ENCODE assay signal across 23 cellular contexts in genomic region chr2:10779776-10780490, GRCh38. TPM values are rescaled to one million over a fixed set of nuclear protein-coding genes. Genes with fewer than 3 reads are reported as not detected.
DNase-seq lines count a peak whose midpoint lies in the region; ATAC-seq, FAIRE-seq and TF ChIP-seq lines count a peak whose summit lies in the region.
"Had no signal": no experiment of that assay in that cellular context is flagged by ENCODE, and none has a peak within 500 bp of the region (broad histone marks: within the 10 kb centered on the region; RNA-seq: fewer than 3 reads in every experiment).

No MANE protein-coding gene starts in this region.

- H3K4me3 ChIP-seq in H1 (ENCODE audit: extremely low read depth in 1 of 4, insufficient read depth in 2 of 4, low read depth in 3 of 4, low read length in 4 of 4) = no peak overlapping the region
- H3K4me3 ChIP-seq in neuronal stem cell (ENCODE audit: low read length in 2 of 2) = no peak overlapping the region
- H3K4me3 ChIP-seq: BLaER1 treated with 17β-estradiol and CSF1 and Interleukin-3, amounts not matched to agents 10 nM and 100 nM; HAP-1 had no signal

- no peak for FAIRE-seq in H1 (lab: Jason Lieb, UNC)
- FAIRE-seq: HTR-8/SVneo had no signal

- H4K91ac ChIP-seq in H1 (replicated peaks; ENCODE audit: insufficient read length, low read length) (no peak overlapping the region), neuronal stem cell (ENCODE audit: low read depth, low read length, poor library complexity) (no peak overlapping the region)

- H2BK15ac ChIP-seq in H1 (ENCODE audit: low read length) = no peak overlapping the region
- H2BK15ac ChIP-seq in neuronal stem cell (ENCODE audit: low read length) = no peak overlapping the region

- peaks cover 0 to 21% of the 10 kb centered on the region in 2 experiments for H4K20me1 ChIP-seq in H1 (replicated peaks in 1 of 2; ENCODE audit: control insufficient read depth in 1 of 2, insufficient read depth in 2 of 2, low read length in 2 of 2)

- H3K36me3 ChIP-seq in H1 (ENCODE audit: control insufficient read depth in 2 of 4, insufficient read depth in 4 of 4, low read length in 3 of 4) = peaks cover 29 to 54% (median 40%) of the 10 kb centered on the region in 4 experiments
- H3K36me3 ChIP-seq in neuronal stem cell (replicated peaks in 1 of 2; ENCODE audit: control insufficient read depth in 2 of 2, insufficient read depth in 2 of 2, low read length in 2 of 2) = peaks cover 27 to 64% of the 10 kb centered on the region in 2 donors

- peak overlapping the region; percentile 64 for H4K8ac ChIP-seq in H1 (ENCODE audit: extremely low read depth, insufficient read depth, low read length)
- H4K8ac ChIP-seq in neuronal stem cell (ENCODE audit: low read depth, low read length) = peak overlapping the region; percentile 48

- H3K4ac ChIP-seq in H1 (replicated peaks; ENCODE audit: insufficient read length, low read depth, low read length) = no peak overlapping the region
- H3K4ac ChIP-seq in neuronal stem cell (ENCODE audit: low read length) = no peak overlapping the region

- H3K4me1 Mint-ChIP-seq in stimulated activated naive B cell treated with anti-CD40 and anti-IgM and Interleukin-4, amounts not matched to agents 10 μg/mL and 1 μg/mL and 100 μg/mL, for 72 hours = peaks cover 7 to 10% of the 10 kb centered on the region in 2 donors
- H3K4me1 Mint-ChIP-seq: IgD-negative memory B cell had no signal

- no peak for TF ChIP-seq EP300 in H1 (IDR thresholded peaks at IDR 0.05; ENCODE audit: borderline replicate concordance in 1 of 2, low read depth in 2 of 2, low read length in 2 of 2)

- H2BK12ac ChIP-seq in H1 (ENCODE audit: low read depth, low read length) (no peak overlapping the region), neuronal stem cell (ENCODE audit: low read length) (no peak overlapping the region)

- H3K36me3 Mint-ChIP-seq in stimulated activated naive B cell treated with anti-CD40 and anti-IgM and Interleukin-4, amounts not matched to agents 10 μg/mL and 1 μg/mL and 100 μg/mL, for 72 hours = peaks cover 48 to 62% of the 10 kb centered on the region in 2 donors

- H3K79me1 ChIP-seq in H1 (ENCODE audit: low read depth, low read length) = peaks cover 3% of the 10 kb centered on the region; the same call in 1 of the 2 replicates
- H3K79me1 ChIP-seq in neuronal stem cell (ENCODE audit: low read depth, low read length) = peaks cover 10% of the 10 kb centered on the region

- intact Hi-C loops in cardiac septum (cut with DNase I) (no loop called here), left ventricle myocardium superior (cut with micrococcal nuclease) (no loop called here)

- DNase-seq in cardiac septum (ENCODE audit: low spot score) (peak; percentile 63), left ventricle myocardium superior (no peak), H1 (ENCODE audit: low read depth in 1 of 2, low spot score in 2 of 2) (no peak), neuronal stem cell (ENCODE audit: low spot score) (no peak), substantia nigra (lab: John Stamatoyannopoulos, UW) (no peak), T-helper 2 cell (no peak), NCI-H748 (lab: John Stamatoyannopoulos, UW; ENCODE audit: unreplicated experiment) (no peak)
- DNase-seq in stimulated activated naive B cell treated with anti-CD40 and anti-IgM and Interleukin-4, amounts not matched to agents 10 μg/mL and 1 μg/mL and 100 μg/mL, for 72 hours = no peak
- DNase-seq: CD8-positive, alpha-beta T cell; DMS53; EL; NCI-H1092 treated with DMSO at 0.1 percent for 48 hours; NCI-H146; NCI-H2081; NCI-H2171 treated with DMSO at 0.1 percent for 48 hours; NCI-H446; NCI-H526 treated with DMSO at 0.1 percent for 48 hours had no signal

- WGBS in H1 (ENCODE audit: extremely low coverage in 1 of 2, insufficient coverage in 1 of 2, insufficient read length in 1 of 2, insufficient replicate concordance in 2 of 2, low coverage in 1 of 2, low lambda C conversion rate in 2 of 2, missing lambda C conversion rate in 1 of 2), 2 experiments = 94% methylated on average over 25 of the region's 25 CpGs; no CpG with 5 or more reads in 1 of the 2 experiments
- WGBS in neuronal stem cell (ENCODE audit: extremely low coverage in 2 of 2, insufficient read length in 2 of 2, insufficient replicate concordance in 1 of 2), 2 donors = no CpG with 5 or more reads among the region's 25 CpGs

- peak overlapping the region in 1 of 2 donors; percentile 46 for H3K4me3 Mint-ChIP-seq in stimulated activated naive B cell treated with anti-CD40 and anti-IgM and Interleukin-4, amounts not matched to agents 10 μg/mL and 1 μg/mL and 100 μg/mL, for 72 hours
- H3K4me3 Mint-ChIP-seq: CD8-positive, alpha-beta T cell; IgD-negative memory B cell had no signal

- H3K27ac Mint-ChIP-seq in stimulated activated naive B cell treated with anti-CD40 and anti-IgM and Interleukin-4, amounts not matched to agents 10 μg/mL and 1 μg/mL and 100 μg/mL, for 72 hours = peak overlapping the region; percentile 72
- H3K27ac Mint-ChIP-seq: CD8-positive, alpha-beta T cell had no signal

- no peak for TF ChIP-seq RAD21 in H1 (IDR thresholded peaks at IDR 0.05 in 1 of 2, conservative IDR thresholded peaks at IDR 0.05 in 1 of 2; ENCODE audit: low read depth in 2 of 2, low read length in 2 of 2)

- H2AFZ ChIP-seq in H1 (ENCODE audit: low read length) = no peak overlapping the region
- H2AFZ ChIP-seq in neuronal stem cell (ENCODE audit: low read length) = no peak overlapping the region

- no peak overlapping the region for H3K56ac ChIP-seq in H1 (replicated peaks; ENCODE audit: insufficient read length, low read depth, low read length)

- H3K4me1 ChIP-seq in H1 (replicated peaks in 1 of 4; ENCODE audit: control insufficient read depth in 3 of 4, insufficient read depth in 4 of 4, low read length in 3 of 4) (peaks cover 0 to 4% (median 2%) of the 10 kb centered on the region in 4 experiments; a peak in 3 of 7 replicates), neuronal stem cell (ENCODE audit: control insufficient read depth in 2 of 2, insufficient read depth in 1 of 2, low read depth in 1 of 2, low read length in 2 of 2) (peaks cover 0 to 8% of the 10 kb centered on the region in 2 donors)
- H3K4me1 ChIP-seq: HAP-1 had no signal

- no peak overlapping the region for H2BK5ac ChIP-seq in H1 (ENCODE audit: low read depth, low read length)
- H2BK5ac ChIP-seq in neuronal stem cell (ENCODE audit: low read length) = peak overlapping the region; percentile 46

- no peaks in the 10 kb centered on the region for H3K23me2 ChIP-seq in H1 (ENCODE audit: low read depth, low read length)

- no peak for TF ChIP-seq POLR2A in H1 (IDR thresholded peaks at IDR 0.05; ENCODE audit: control extremely low read depth in 1 of 2, low read depth in 2 of 2, low read length in 2 of 2)

- no peaks in the 10 kb centered on the region for H3K79me2 ChIP-seq in H1 (ENCODE audit: control insufficient read depth in 1 of 2, insufficient read depth in 2 of 2, low read length in 2 of 2)

- no peaks in the 10 kb centered on the region for H3K9me3 Mint-ChIP-seq in stimulated activated naive B cell treated with anti-CD40 and anti-IgM and Interleukin-4, amounts not matched to agents 10 μg/mL and 1 μg/mL and 100 μg/mL, for 72 hours
- H3K9me3 Mint-ChIP-seq: CD8-positive, alpha-beta T cell; IgD-negative memory B cell had no signal

- H3K9ac ChIP-seq in H1 (replicated peaks in 1 of 4; ENCODE audit: extremely low read depth in 1 of 4, low read depth in 3 of 4, low read length in 3 of 4) (no peak overlapping the region), neuronal stem cell (ENCODE audit: low read depth, low read length, poor library complexity) (peak overlapping the region; percentile 21)
- H3K9ac ChIP-seq: BLaER1 treated with 17β-estradiol and CSF1 and Interleukin-3, amounts not matched to agents 10 nM and 100 nM had no signal

- H3K9me3 ChIP-seq in H1 (ENCODE audit: insufficient read depth in 2 of 2, low read depth in 1 of 2, low read length in 1 of 2) = no peaks in the 10 kb centered on the region
- no peaks in the 10 kb centered on the region for H3K9me3 ChIP-seq in neuronal stem cell (replicated peaks in 1 of 2; ENCODE audit: control insufficient read depth in 2 of 2, insufficient read depth in 1 of 2, low read depth in 1 of 2, low read length in 2 of 2)
- H3K9me3 ChIP-seq: BLaER1 treated with 17β-estradiol and CSF1 and Interleukin-3, amounts not matched to agents 10 nM and 100 nM; HAP-1 had no signal

- H3K14ac ChIP-seq in H1 (ENCODE audit: insufficient read length) = no peak overlapping the region
- H3K14ac ChIP-seq in neuronal stem cell (ENCODE audit: low read length) = no peak overlapping the region

- H2BK120ac ChIP-seq in H1 (replicated peaks; ENCODE audit: low read depth, low read length) (no peak overlapping the region), neuronal stem cell (ENCODE audit: low read depth, low read length) (no peak overlapping the region)

- no peak for TF ChIP-seq CTCF in H1 (IDR thresholded peaks at IDR 0.05; ENCODE audit: control extremely low read depth in 1 of 3, insufficient read depth in 1 of 3, low read depth in 1 of 3, low read length in 3 of 3)

- H3K27ac ChIP-seq in H1 (ENCODE audit: low read depth, low read length) (no peak overlapping the region), neuronal stem cell (replicated peaks; ENCODE audit: low read length) (no peak overlapping the region), substantia nigra (ENCODE audit: low read depth, low read length, poor library complexity, severe bottlenecking) (no peak overlapping the region)
- H3K27ac ChIP-seq: BLaER1 treated with 17β-estradiol and CSF1 and Interleukin-3, amounts not matched to agents 10 nM and 100 nM had no signal

- no peaks in the 10 kb centered on the region for H3K27me3 ChIP-seq in H1 (replicated peaks in 1 of 4; ENCODE audit: control insufficient read depth in 3 of 4, extremely low read depth in 1 of 4, insufficient read depth in 3 of 4, low read length in 3 of 4)
- H3K27me3 ChIP-seq in neuronal stem cell (ENCODE audit: control insufficient read depth in 3 of 3, insufficient read depth in 3 of 3, low read depth in 1 of 3, low read length in 3 of 3) = no peaks in the 10 kb centered on the region
- H3K27me3 ChIP-seq: BLaER1 treated with 17β-estradiol and CSF1 and Interleukin-3, amounts not matched to agents 10 nM and 100 nM had no signal

- H3K18ac ChIP-seq in H1 (ENCODE audit: extremely low read depth, low read length) (no peak overlapping the region), neuronal stem cell (ENCODE audit: low read length) (no peak overlapping the region)

- H2AK5ac ChIP-seq in H1 (ENCODE audit: low read depth, low read length) (no peak overlapping the region), neuronal stem cell (ENCODE audit: low read depth, low read length) (no peak overlapping the region)

- CTCF ChIA-PET in H1 (lab: Charles Lee; ENCODE audit: partially characterized antibody) = interaction anchor here (0.8 to 3.7 kb wide), 4 partner anchors 9 to 71 kb away, joined by 3 to 20 read pairs (median 4); no protein-coding TSS in a partner anchor

- POLR2A ChIA-PET in H1 (lab: Charles Lee; ENCODE audit: partially characterized antibody) = no interaction called here

- no peak for ATAC-seq in left ventricle myocardium superior
- ATAC-seq in stimulated activated naive B cell treated with anti-CD40 and anti-IgM and Interleukin-4, amounts not matched to agents 10 μg/mL and 1 μg/mL and 100 μg/mL, for 72 hours (replicated peaks) = no peak
- ATAC-seq: CD8-positive, alpha-beta T cell; Panc1 had no signal

- no peak overlapping the region for H2BK20ac ChIP-seq in H1 (ENCODE audit: low read length)

- H3K23ac ChIP-seq in H1 (ENCODE audit: insufficient read length) (no peak overlapping the region), neuronal stem cell (ENCODE audit: low read depth, low read length, poor library complexity) (peak overlapping the region; percentile 91)

- no peak overlapping the region for H3K4me2 ChIP-seq in H1 (ENCODE audit: insufficient read depth in 1 of 2, low read depth in 2 of 2, low read length in 2 of 2)
- no peak overlapping the region for H3K4me2 ChIP-seq in neuronal stem cell (ENCODE audit: insufficient read depth, low read length, poor library complexity, severe bottlenecking)
- H3K4me2 ChIP-seq: BLaER1 treated with 17β-estradiol and CSF1 and Interleukin-3, amounts not matched to agents 10 nM and 100 nM had no signal

- no peaks in the 10 kb centered on the region for H3K27me3 Mint-ChIP-seq in stimulated activated naive B cell treated with anti-CD40 and anti-IgM and Interleukin-4, amounts not matched to agents 10 μg/mL and 1 μg/mL and 100 μg/mL, for 72 hours
- H3K27me3 Mint-ChIP-seq: IgD-negative memory B cell had no signal

- no peak overlapping the region for H4K5ac ChIP-seq in H1 (ENCODE audit: insufficient read length, low read depth, low read length)

RNA-seq across cellular contexts. Expression of gene PDIA6, which starts 32.7 kb away (rescaled TPM):
- 130 TPM for total RNA-seq in cardiac septum
- 119 TPM for total RNA-seq in left ventricle myocardium superior
- total RNA-seq in H1 (2021; fragmentation: NEBNext Ultra II Directional; extraction: Animal tissue kit (Norgen Biotek cat#: 25700)) = 383 and 384 TPM in 2 replicates
- 140 and 181 TPM in 2 replicates for polyA plus RNA-seq in H1 (2011; rRNA removed)
- 288 TPM for polyA plus RNA-seq in H1 (2011; cell fraction: cytosol; rRNA removed)
- 82.8 TPM for polyA plus RNA-seq in H1 (2011; cell fraction: nucleus; rRNA removed)
- 288 to 306 TPM (median 300 TPM) in 4 replicates for polyA plus RNA-seq in H1 (2012, experiment 1 of 2)
- 64.6 TPM for polyA plus RNA-seq in H1 (2012, experiment 2 of 2)
- 508 TPM for polyA plus RNA-seq in H1 (2013, experiment 1 of 2)
- 560 TPM for polyA plus RNA-seq in H1 (2013, experiment 2 of 2)
- polyA minus RNA-seq in H1 (2011; rRNA and poly(A)+ RNA removed) = 136 and 139 TPM in 2 replicates
- polyA minus RNA-seq in H1 (2011; cell fraction: cytosol; rRNA and poly(A)+ RNA removed) = 120 TPM
- polyA minus RNA-seq in H1 (2011; cell fraction: nucleus; rRNA and poly(A)+ RNA removed) = 54.6 TPM
- polyA plus RNA-seq in neuronal stem cell (2013, experiment 1 of 2) = 174 TPM
- 169 TPM for polyA plus RNA-seq in neuronal stem cell (2013, experiment 2 of 2)

RNA-seq across cellular contexts. Expression of gene ATP6V1C2, which starts 58.5 kb away (rescaled TPM):
- total RNA-seq in cardiac septum (0.24 TPM), left ventricle myocardium superior (2.7 TPM)
- 0.63 and 0.74 TPM in 2 replicates for total RNA-seq in H1 (2021; fragmentation: NEBNext Ultra II Directional; extraction: Animal tissue kit (Norgen Biotek cat#: 25700))
- polyA plus RNA-seq in H1 (2011; rRNA removed) = 0.29 and 0.36 TPM in 2 replicates
- 0.41 TPM for polyA plus RNA-seq in H1 (2011; cell fraction: cytosol; rRNA removed)
- polyA plus RNA-seq in H1 (2011; cell fraction: nucleus; rRNA removed) = 1.5 TPM
- polyA plus RNA-seq in H1 (2012, experiment 1 of 2) = 1.7 to 2.8 TPM (median 1.8 TPM) in 4 replicates
- 0.39 TPM for polyA plus RNA-seq in H1 (2012, experiment 2 of 2)
- polyA plus RNA-seq in H1 (2013, experiment 1 of 2) = 0.47 TPM
- polyA plus RNA-seq in H1 (2013, experiment 2 of 2) = 0.74 TPM
- polyA minus RNA-seq in H1 (2011; rRNA and poly(A)+ RNA removed) = 0.22 and 0.28 TPM in 2 replicates
- polyA minus RNA-seq in H1 (2011; cell fraction: cytosol; rRNA and poly(A)+ RNA removed) = not detected
- 0.90 TPM for polyA minus RNA-seq in H1 (2011; cell fraction: nucleus; rRNA and poly(A)+ RNA removed)
- polyA plus RNA-seq in neuronal stem cell (2013, experiment 1 of 2) = 0.15 TPM
- polyA plus RNA-seq in neuronal stem cell (2013, experiment 2 of 2) = 0.21 TPM
- total RNA-seq: CD8-positive, alpha-beta T cell; LHCN-M2 had no signal
